In genomic region chr22:30647536-30647935, GRCh38 we compare ENCODE assay signal across 3 cellular contexts.
TF ChIP-seq lines count a peak whose summit lies in the region.

No MANE protein-coding gene starts in this region.

TF ChIP-seq in HEK293, 187 proteins besides CTCF, POLR2A, EP300 and RAD21:
- no peak for TF ChIP-seq ZNF146 (tag by site-specific recombination; IDR thresholded peaks at IDR 0.05)
- TF ChIP-seq FEZF1 (tag by site-specific recombination; IDR thresholded peaks at IDR 0.05), result no peak
- TF ChIP-seq ZNF404 (tag by site-specific recombination; IDR thresholded peaks at IDR 0.05), result no peak
- peak; percentile 46; the same call in 1 of the 2 replicates for TF ChIP-seq ZNF513 (tag by site-specific recombination; IDR thresholded peaks at IDR 0.05)
- no peak for TF ChIP-seq PRDM1 (tag by site-specific recombination; IDR thresholded peaks at IDR 0.05)
- peak; percentile 95 for TF ChIP-seq GLIS1 (tag by site-specific recombination; IDR thresholded peaks at IDR 0.05)
- TF ChIP-seq PRDM10 (tag by site-specific recombination; IDR thresholded peaks at IDR 0.05), result no peak
- TF ChIP-seq ZIC2 (tag by site-specific recombination; IDR thresholded peaks at IDR 0.05), result peak; percentile 26; the same call in 1 of the 2 replicates

TF ChIP-seq in H1, 55 proteins besides CTCF, POLR2A, EP300 and RAD21:
- no peak for TF ChIP-seq BCL11A (IDR thresholded peaks at IDR 0.05; ENCODE audit: low read depth in 2 of 2, low read length in 2 of 2)
- no peak for TF ChIP-seq NRF1 (IDR thresholded peaks at IDR 0.05; ENCODE audit: low read depth, low read length)
- no peak for TF ChIP-seq EZH2 (IDR thresholded peaks at IDR 0.05; ENCODE audit: low read depth, low read length, severe bottlenecking)
- TF ChIP-seq CHD1 (IDR thresholded peaks at IDR 0.05; ENCODE audit: low read depth, low read length), result no peak
- TF ChIP-seq USF2 (IDR thresholded peaks at IDR 0.05; ENCODE audit: low read length), result no peak
- no peak for TF ChIP-seq E2F6 (IDR thresholded peaks at IDR 0.05)
- no peak for TF ChIP-seq POU5F1 (IDR thresholded peaks at IDR 0.05; ENCODE audit: low read depth, low read length)
- no peak for TF ChIP-seq NANOG (IDR thresholded peaks at IDR 0.05; ENCODE audit: insufficient read depth, low read depth, low read length, poor library complexity, severe bottlenecking)
- no peak for TF ChIP-seq CHD7 (IDR thresholded peaks at IDR 0.05; ENCODE audit: insufficient replicate concordance, low read length)
- no peak for TF ChIP-seq SAP30 (IDR thresholded peaks at IDR 0.05; ENCODE audit: insufficient read depth, insufficient replicate concordance, low read length)

TF ChIP-seq in GM23338, 12 proteins besides CTCF, POLR2A, EP300 and RAD21:
- TF ChIP-seq JUNB (IDR thresholded peaks at IDR 0.05; ENCODE audit: unreplicated experiment) (no peak), POLR2AphosphoS5 (IDR thresholded peaks at IDR 0.05; ENCODE audit: low read depth) (no peak)
